8 cellular contexts compared by ENCODE assay signal in genomic region chr13:108217307-108218043, GRCh38. TPM values are rescaled to one million over a fixed set of nuclear protein-coding genes. Genes with fewer than 3 reads are reported as not detected.
DNase-seq lines count a peak whose midpoint lies in the region; ATAC-seq, FAIRE-seq and TF ChIP-seq lines count a peak whose summit lies in the region.
"Not testable (repeated sequence)": the region's sequence is repeated elsewhere in the genome, so short reads cannot be mapped to it uniquely, and the experiment has no call there.

No MANE protein-coding gene starts in this region.

- H3K4me3 ChIP-seq in CD4-positive, alpha-beta memory T cell (ENCODE audit: low read length in 2 of 2) = peak overlapping the region; percentile 68 to 94
- peak overlapping the region; percentile 66 for H3K4me3 ChIP-seq in HUES6 (ENCODE audit: low read depth, low read length)
- peak overlapping the region; percentile 92 for H3K4me3 ChIP-seq in SK-N-SH (ENCODE audit: low read depth in 2 of 2, low read length in 1 of 2)
- peak overlapping the region; percentile 99 for H3K4me3 ChIP-seq in adipocyte (ENCODE audit: low read length)
- peak overlapping the region; percentile 89 to 90 for H3K4me3 ChIP-seq in kidney (ENCODE audit: low read length in 2 of 2)
- peak overlapping the region; percentile 92 for H3K4me3 ChIP-seq in neutrophil (ENCODE audit: low read depth in 1 of 2, low read length in 1 of 2)
- peak overlapping the region; percentile 80 for H3K4me3 ChIP-seq in thoracic aorta

- not testable (repeated sequence) for H3K9me2 ChIP-seq in SK-N-SH

- DNase-seq in CD4-positive, alpha-beta memory T cell = peak in 1 of 5 donors; percentile 20
- DNase-seq in SK-N-SH (peak; percentile 15), kidney (peak; percentile 39)
- not testable (repeated sequence) for DNase-seq in adipocyte (ENCODE audit: low read depth); epithelial cell of prostate (ENCODE audit: low read depth, low spot score); thoracic aorta (ENCODE audit: low spot score)

- not testable (repeated sequence) for TF ChIP-seq EP300 in SK-N-SH (IDR thresholded peaks at IDR 0.05; ENCODE audit: borderline replicate concordance in 1 of 2, low read depth in 1 of 2, low read length in 1 of 2)

- H3K27ac Mint-ChIP-seq in CD4-positive, alpha-beta memory T cell = peak overlapping the region; percentile 95 to 99 (median 96)

- H3K4me1 Mint-ChIP-seq in CD4-positive, alpha-beta memory T cell = peaks cover 30 to 69% (median 47%) of the 10 kb centered on the region in 4 donors

- not testable (repeated sequence) for TF ChIP-seq CTCF in SK-N-SH (IDR thresholded peaks at IDR 0.05); kidney (IDR thresholded peaks at IDR 0.05; ENCODE audit: borderline replicate concordance, extremely low read depth, insufficient read depth); neutrophil (IDR thresholded peaks at IDR 0.05); thoracic aorta (IDR thresholded peaks at IDR 0.05)

- CTCF ChIA-PET in CD4-positive, alpha-beta memory T cell (lab: Charles Lee; ENCODE audit: partially characterized antibody) = interaction anchor here (0.9 kb wide), 1 partner anchor 41 kb away, joined by 3 read pairs; no protein-coding TSS in a partner anchor
- CTCF ChIA-PET in SK-N-SH (lab: Yijun Ruan, JAX) = not testable (repeated sequence)

- H2AFZ ChIP-seq in SK-N-SH (ENCODE audit: low read depth) = peak overlapping the region; percentile 93

- H3K27me3 ChIP-seq in CD4-positive, alpha-beta memory T cell (ENCODE audit: insufficient read depth, low read length); HUES6 (ENCODE audit: control insufficient read depth, insufficient read depth, low read length); SK-N-SH (ENCODE audit: insufficient read depth); adipocyte (replicated peaks; ENCODE audit: control insufficient read depth, insufficient read depth, low read length); neutrophil; thoracic aorta (replicated peaks; ENCODE audit: insufficient read depth): not testable (repeated sequence)

- H3K9me3 ChIP-seq in CD4-positive, alpha-beta memory T cell (ENCODE audit: control insufficient read depth in 1 of 2, low read length in 2 of 2); HUES6 (ENCODE audit: control insufficient read depth, insufficient read depth, low read depth, low read length); SK-N-SH; adipocyte (ENCODE audit: control insufficient read depth, low read length); kidney (ENCODE audit: control insufficient read depth in 1 of 2, low read length in 2 of 2); neutrophil; thoracic aorta: not testable (repeated sequence)

- WGBS in SK-N-SH (ENCODE audit: low lambda C conversion rate) = 69% methylated on average over 27 of the region's 27 CpGs

- not testable (repeated sequence) for ATAC-seq in thoracic aorta (ENCODE audit: insufficient number of reproducible peaks, low FRiP score, low read depth)

- H3K9ac ChIP-seq in HUES6 (ENCODE audit: low read length) (peak overlapping the region; percentile 79), SK-N-SH (peak overlapping the region; percentile 98), adipocyte (ENCODE audit: low read length) (peak overlapping the region; percentile 100), kidney (ENCODE audit: low read length in 2 of 2) (peak overlapping the region; percentile 72 to 91)

- H3K36me3 ChIP-seq in CD4-positive, alpha-beta memory T cell (ENCODE audit: insufficient read depth, low read length); HUES6 (ENCODE audit: control insufficient read depth, insufficient read depth, low read length); SK-N-SH (replicated peaks in 1 of 2; ENCODE audit: control insufficient read depth in 1 of 2, insufficient read depth in 2 of 2, low read length in 1 of 2); adipocyte (ENCODE audit: control insufficient read depth, insufficient read depth, low read length, severe bottlenecking); kidney (ENCODE audit: control insufficient read depth in 1 of 2, insufficient read depth in 2 of 2, low read length in 2 of 2); neutrophil; thoracic aorta: not testable (repeated sequence)

- FAIRE-seq in kidney (lab: Jason Lieb, UNC) = not testable (repeated sequence)

- H4K20me1 ChIP-seq in SK-N-SH (ENCODE audit: insufficient read depth) = peaks cover 16% of the 10 kb centered on the region

- H3K4me2 ChIP-seq in SK-N-SH = peak overlapping the region; percentile 85

- peak overlapping the region; percentile 94 to 99 (median 96) for H3K4me3 Mint-ChIP-seq in CD4-positive, alpha-beta memory T cell

- POLR2A ChIA-PET in CD4-positive, alpha-beta memory T cell (lab: Charles Lee; ENCODE audit: partially characterized antibody) = interaction anchor here (0.7 to 1.0 kb wide), 2 partner anchors 52 to 127 kb away, joined by 3 to 4 read pairs; no protein-coding TSS in a partner anchor
- POLR2A ChIA-PET in SK-N-SH (lab: Yijun Ruan, JAX) = not testable (repeated sequence)

- intact Hi-C loops in CD4-positive, alpha-beta memory T cell (cut with micrococcal nuclease) = loop anchor here (1.0 to 5.0 kb wide), 5 partner anchors 9 to 1569 kb away; partner anchors contain the start of gene IRS2
- intact Hi-C loops in kidney (cut with DNase I) = not testable (repeated sequence)

- peaks cover 57% of the 10 kb centered on the region for H3K79me2 ChIP-seq in SK-N-SH (ENCODE audit: insufficient read depth)

- TF ChIP-seq RAD21 in SK-N-SH (IDR thresholded peaks at IDR 0.05; ENCODE audit: low read length) = not testable (repeated sequence)

- peaks cover 4 to 27% of the 10 kb centered on the region in 2 donors for H3K36me3 Mint-ChIP-seq in CD4-positive, alpha-beta memory T cell

- peak overlapping the region; percentile 86 for H3K27ac ChIP-seq in CD4-positive, alpha-beta memory T cell (ENCODE audit: low read depth, low read length)
- H3K27ac ChIP-seq in HUES6 (ENCODE audit: low read depth, low read length) (peak overlapping the region; percentile 3; the same call in 1 of the 2 replicates), SK-N-SH (ENCODE audit: low read depth in 2 of 2, low read length in 1 of 2) (peak overlapping the region; percentile 70 to 96), epithelial cell of prostate (peak overlapping the region; percentile 74), kidney (ENCODE audit: low read depth in 2 of 2, low read length in 2 of 2) (peak overlapping the region; percentile 48 to 81), neutrophil (peak overlapping the region; percentile 85), thoracic aorta (peak overlapping the region; percentile 74 to 76)

- not testable (repeated sequence) for H3K27me3 Mint-ChIP-seq in CD4-positive, alpha-beta memory T cell

- H3K4me1 ChIP-seq in CD4-positive, alpha-beta memory T cell (ENCODE audit: insufficient read depth, low read length) = peaks cover 63% of the 10 kb centered on the region
- peaks cover 13% of the 10 kb centered on the region for H3K4me1 ChIP-seq in HUES6 (ENCODE audit: control insufficient read depth, insufficient read depth, low read length)
- peaks cover 19 to 29% of the 10 kb centered on the region in 2 experiments; a peak in 3 of 4 replicates for H3K4me1 ChIP-seq in SK-N-SH (ENCODE audit: control insufficient read depth in 1 of 2, insufficient read depth in 2 of 2, low read depth in 1 of 2, low read length in 1 of 2)
- peaks cover 44% of the 10 kb centered on the region for H3K4me1 ChIP-seq in adipocyte (ENCODE audit: control insufficient read depth, insufficient read depth, low read length)
- H3K4me1 ChIP-seq in kidney (ENCODE audit: control insufficient read depth in 1 of 2, insufficient read depth in 1 of 2, low read depth in 1 of 2, low read length in 2 of 2) = peaks cover 7 to 14% of the 10 kb centered on the region in 2 donors
- H3K4me1 ChIP-seq in neutrophil (ENCODE audit: control insufficient read depth in 1 of 2, insufficient read depth in 1 of 2, low read depth in 1 of 2, low read length in 1 of 2) = peaks cover 39 to 56% of the 10 kb centered on the region in 2 experiments
- peaks cover 22 to 57% of the 10 kb centered on the region in 2 donors for H3K4me1 ChIP-seq in thoracic aorta (ENCODE audit: control insufficient read depth in 1 of 2, low read depth in 2 of 2)

- H3F3A ChIP-seq in SK-N-SH (replicated peaks; ENCODE audit: insufficient read depth) = peaks cover 10% of the 10 kb centered on the region

- H3K9me3 Mint-ChIP-seq in CD4-positive, alpha-beta memory T cell = not testable (repeated sequence)

RNA-seq across cellular contexts. Expression of gene ABHD13, which starts 0.7 kb away (rescaled TPM):
- total RNA-seq in CD4-positive, alpha-beta memory T cell = 10 to 100 TPM; 22.9 to 23.2 TPM
- polyA plus RNA-seq in CD4-positive, alpha-beta memory T cell = 10 to 100 TPM; 13.4 to 15.8 TPM
- polyA plus RNA-seq in SK-N-SH (2012; rRNA removed) = 2.9 and 4.0 TPM in 2 replicates
- polyA plus RNA-seq in SK-N-SH (2012; cell fraction: cytosol; rRNA removed) = 5.5 and 6.6 TPM in 2 replicates
- polyA plus RNA-seq in SK-N-SH (2012; cell fraction: nucleus; rRNA removed) = 1.1 and 2.2 TPM in 2 replicates
- 9.4 TPM for total RNA-seq in kidney
- 4.9 TPM for polyA plus RNA-seq in kidney (ENCODE audit: insufficient read depth, low read depth, low replicate concordance)
- total RNA-seq in thoracic aorta = 10 to 100 TPM in 1 of 2 donors, 1 to 10 TPM in 1; 8.5 to 18.0 TPM

RNA-seq across cellular contexts. Expression of gene LIG4, which starts 2.1 kb away (rescaled TPM):
- 10 to 100 TPM; 11.1 to 11.4 TPM for total RNA-seq in CD4-positive, alpha-beta memory T cell
- polyA plus RNA-seq in CD4-positive, alpha-beta memory T cell = 1 to 10 TPM; 2.7 to 6.6 TPM
- polyA plus RNA-seq in SK-N-SH (2012; rRNA removed) (3.3 and 4.7 TPM in 2 replicates), kidney (ENCODE audit: insufficient read depth, low read depth, low replicate concordance) (5.9 TPM)
- polyA plus RNA-seq in SK-N-SH (2012; cell fraction: cytosol; rRNA removed) = 5.5 and 6.8 TPM in 2 replicates
- 3.6 and 6.9 TPM in 2 replicates for polyA plus RNA-seq in SK-N-SH (2012; cell fraction: nucleus; rRNA removed)
- total RNA-seq in kidney (9.3 TPM), thoracic aorta (10 to 100 TPM in 1 of 2 donors, 1 to 10 TPM in 1; 7.8 to 11.9 TPM)

RNA-seq across cellular contexts. Expression of gene TNFSF13B, which starts 52.0 kb away (rescaled TPM):
- 10 to 100 TPM; 35.8 to 37.9 TPM for total RNA-seq in CD4-positive, alpha-beta memory T cell
- 10 to 100 TPM; 44.8 to 54.6 TPM for polyA plus RNA-seq in CD4-positive, alpha-beta memory T cell
- polyA plus RNA-seq in SK-N-SH (2012; rRNA removed) = 0.03 and 0.26 TPM in 2 replicates
- polyA plus RNA-seq in SK-N-SH (2012; cell fraction: cytosol; rRNA removed) = 0.05 and 0.06 TPM in 2 replicates
- polyA plus RNA-seq in SK-N-SH (2012; cell fraction: nucleus; rRNA removed) = 1.7 and 2.2 TPM in 2 replicates
- total RNA-seq in kidney = 5.3 TPM
- 1.1 TPM for polyA plus RNA-seq in kidney (ENCODE audit: insufficient read depth, low read depth, low replicate concordance)
- total RNA-seq in thoracic aorta = 10 to 100 TPM in 1 of 2 donors, 1 to 10 TPM in 1; 7.5 to 11.2 TPM

Comparison
In these comparisons a context has a peak if more than half of its experiments do, and no peak if none do; other contexts are left out.
1. H3K27ac ChIP-seq: peak in every context shown above with its lines; median percentile 86 in CD4-positive, alpha-beta memory T cell; 85 in neutrophil; 83 in SK-N-SH; 75 in thoracic aorta; 74 in epithelial cell of prostate; 64 in kidney; 3 in HUES6.